12 cellular contexts compared by ENCODE assay signal in genomic region chr4:119209586-119209985, GRCh38. TPM values are rescaled to one million over a fixed set of nuclear protein-coding genes. Genes with fewer than 3 reads are reported as not detected.
DNase-seq lines count a peak whose midpoint lies in the region; FAIRE-seq and TF ChIP-seq lines count a peak whose summit lies in the region.
"Had no signal": no experiment of that assay in that cellular context is flagged by ENCODE, and none has a peak within 500 bp of the region (broad histone marks: within the 10 kb centered on the region; RNA-seq: fewer than 3 reads in every experiment).

No MANE protein-coding gene starts in this region.

- FAIRE-seq in GM19239 (lab: Jason Lieb, UNC): no peak

- peaks cover 69% of the 10 kb centered on the region for H3K4me1 Mint-ChIP-seq in activated naive CD4-positive, alpha-beta T cell treated with anti-CD3 and anti-CD28 coated beads, Interleukin-2, amount 50 U/mL, for 24 hours
- H3K4me1 Mint-ChIP-seq in activated T-helper 2 cell treated with anti-CD3 and anti-CD28 coated beads, Interferon-gamma antibody, Interleukin-2, Interleukin-4, amounts not matched to agents 10 μg/mL and 5 μg/mL and 100 μg/mL, durations not matched to agents 14 hours and 24 hours and 36 hours (ENCODE audit: low read depth): peaks cover 32% of the 10 kb centered on the region

- H3K4me1 ChIP-seq in transverse colon (peaks cover 0 to 18% (median 6%) of the 10 kb centered on the region in 4 donors), adrenal gland (replicated peaks in 1 of 2) (peaks cover 0 to 8% of the 10 kb centered on the region in 2 donors)

- in situ Hi-C loops in transverse colon (cut with MboI; ENCODE audit: low pct_ligation_motif_present in 1 of 4, low pct_unique_long_range_greater_than_20kb in 1 of 4, low sequenced_read_pairs in 3 of 4): no loop called here

- TF ChIP-seq CTCF in fibroblast of mammary gland (conservative IDR thresholded peaks at IDR 0.05; ENCODE audit: control insufficient read depth, insufficient read depth, low read depth, low read length): no peak
- no peak for TF ChIP-seq CTCF in transverse colon (IDR thresholded peaks at IDR 0.05)
- TF ChIP-seq CTCF in adrenal gland (IDR thresholded peaks at IDR 0.05): no peak

- no peaks in the 10 kb centered on the region for H3K27me3 Mint-ChIP-seq in activated naive CD4-positive, alpha-beta T cell treated with anti-CD3 and anti-CD28 coated beads, Interleukin-2, amount 50 U/mL, for 24 hours
- H3K27me3 Mint-ChIP-seq in activated T-helper 2 cell treated with anti-CD3 and anti-CD28 coated beads, Interferon-gamma antibody, Interleukin-2, Interleukin-4, amounts not matched to agents 10 μg/mL and 5 μg/mL and 100 μg/mL, durations not matched to agents 14 hours and 24 hours and 36 hours (ENCODE audit: low read depth): peaks cover 8% of the 10 kb centered on the region

- H3K9me3 Mint-ChIP-seq in activated naive CD4-positive, alpha-beta T cell treated with anti-CD3 and anti-CD28 coated beads, Interleukin-2, amount 50 U/mL, for 24 hours: peaks cover 7% of the 10 kb centered on the region
- no peaks in the 10 kb centered on the region for H3K9me3 Mint-ChIP-seq in activated T-helper 2 cell treated with anti-CD3 and anti-CD28 coated beads, Interferon-gamma antibody, Interleukin-2, Interleukin-4, amounts not matched to agents 10 μg/mL and 5 μg/mL and 100 μg/mL, durations not matched to agents 14 hours and 24 hours and 36 hours

- H3K27ac ChIP-seq in transverse colon (peak overlapping the region in 3 of 4 donors; percentile 13 to 38 (median 23)), adrenal gland (peak overlapping the region in 2 of 5 donors; percentile 30 to 38)

- TF ChIP-seq POLR2A in transverse colon (IDR thresholded peaks at IDR 0.05): no peak
- TF ChIP-seq POLR2A in adrenal gland (IDR thresholded peaks at IDR 0.05): no peak

- peak overlapping the region; percentile 98 for H3K27ac Mint-ChIP-seq in activated naive CD4-positive, alpha-beta T cell treated with anti-CD3 and anti-CD28 coated beads, Interleukin-2, amount 50 U/mL, for 24 hours
- H3K27ac Mint-ChIP-seq in activated T-helper 2 cell treated with anti-CD3 and anti-CD28 coated beads, Interferon-gamma antibody, Interleukin-2, Interleukin-4, amounts not matched to agents 10 μg/mL and 5 μg/mL and 100 μg/mL, durations not matched to agents 14 hours and 24 hours and 36 hours: peak overlapping the region; percentile 56

- H3K36me3 Mint-ChIP-seq in activated naive CD4-positive, alpha-beta T cell treated with anti-CD3 and anti-CD28 coated beads, Interleukin-2, amount 50 U/mL, for 24 hours: peaks cover 3% of the 10 kb centered on the region
- no peaks in the 10 kb centered on the region for H3K36me3 Mint-ChIP-seq in activated T-helper 2 cell treated with anti-CD3 and anti-CD28 coated beads, Interferon-gamma antibody, Interleukin-2, Interleukin-4, amounts not matched to agents 10 μg/mL and 5 μg/mL and 100 μg/mL, durations not matched to agents 14 hours and 24 hours and 36 hours (ENCODE audit: low read depth)

- DNase-seq in activated naive CD4-positive, alpha-beta T cell treated with anti-CD3 and anti-CD28 coated beads, Interleukin-2, amount 50 U/mL, for 16 hours: no peak
- no peak for DNase-seq in activated T-helper 2 cell treated with anti-CD3 and anti-CD28 coated beads, Interferon-gamma antibody, Interleukin-2, Interleukin-4, amounts not matched to agents 10 μg/mL and 5 μg/mL and 100 μg/mL, durations not matched to agents 14 hours and 24 hours and 36 hours (ENCODE audit: low spot score)
- DNase-seq in fibroblast of mammary gland (ENCODE audit: low read depth): peak; percentile 57
- peak; percentile 20 for DNase-seq in transverse colon
- no peak for DNase-seq in adrenal gland
- no peak for DNase-seq in GM19239 (ENCODE audit: insufficient read length, low spot score)
- DNase-seq in kidney tubule cell (ENCODE audit: low spot score): no peak
- DNase-seq: DMS153, H9, NCI-H2081, NCI-H82 had no signal

- H3K9me3 ChIP-seq in transverse colon (no peaks in the 10 kb centered on the region), adrenal gland (replicated peaks in 1 of 3) (no peaks in the 10 kb centered on the region)

- peak overlapping the region; percentile 70 for H3K4me3 Mint-ChIP-seq in activated naive CD4-positive, alpha-beta T cell treated with anti-CD3 and anti-CD28 coated beads, Interleukin-2, amount 50 U/mL, for 24 hours
- no peak overlapping the region for H3K4me3 Mint-ChIP-seq in activated T-helper 2 cell treated with anti-CD3 and anti-CD28 coated beads, Interferon-gamma antibody, Interleukin-2, Interleukin-4, amounts not matched to agents 10 μg/mL and 5 μg/mL and 100 μg/mL, durations not matched to agents 14 hours and 24 hours and 36 hours (ENCODE audit: low read depth)
- H3K4me3 Mint-ChIP-seq: H9 had no signal

- 79% methylated on average over 1 of the region's 1 CpG; no CpG with 5 or more reads in 1 of the 2 donors for WGBS in transverse colon (ENCODE audit: low coverage in 1 of 2), 2 donors
- 91 to 100% (median 99%) methylated on average over 1 of the region's 1 CpG for WGBS in adrenal gland, 4 donors

- intact Hi-C loops in activated T-helper 2 cell treated with anti-CD3 and anti-CD28 coated beads, Interferon-gamma antibody, Interleukin-2, Interleukin-4, amounts not matched to agents 10 μg/mL and 5 μg/mL and 100 μg/mL, durations not matched to agents 14 hours and 24 hours and 36 hours (cut with micrococcal nuclease): loop anchor here (1.0 kb wide), 2 partner anchors 24 to 29 kb away; no protein-coding TSS in a partner anchor
- intact Hi-C loops in transverse colon (cut with DNase I; ENCODE audit: low total_unique reads) (no loop called here), adrenal gland (cut with DNase I) (no loop called here)

- H3K36me3 ChIP-seq in transverse colon (no peaks in the 10 kb centered on the region), adrenal gland (replicated peaks in 1 of 2) (no peaks in the 10 kb centered on the region)

- TF ChIP-seq EP300 in transverse colon (IDR thresholded peaks at IDR 0.05; ENCODE audit: low read depth): no peak

- no peak overlapping the region for H3K4me3 ChIP-seq in fibroblast of mammary gland (ENCODE audit: control insufficient read depth, low read depth, low read length)
- H3K4me3 ChIP-seq in transverse colon: no peak overlapping the region
- no peak overlapping the region for H3K4me3 ChIP-seq in adrenal gland

- no peaks in the 10 kb centered on the region for H3K27me3 ChIP-seq in transverse colon
- no peaks in the 10 kb centered on the region for H3K27me3 ChIP-seq in adrenal gland

RNA-seq across cellular contexts. Expression of gene USP53, which starts 2.9 kb away (rescaled TPM):
- total RNA-seq in activated T-helper 2 cell treated with anti-CD3 and anti-CD28 coated beads, Interferon-gamma antibody, Interleukin-2, Interleukin-4, amounts not matched to agents 10 μg/mL and 5 μg/mL and 100 μg/mL, durations not matched to agents 14 hours and 24 hours and 36 hours: 6.6 and 7.3 TPM in 2 replicates
- 100 to 1,000 TPM in 2 of 4 donors, 10 to 100 TPM in 2; 71.4 to 165 (median 98.5) TPM for total RNA-seq in transverse colon
- total RNA-seq in adrenal gland: 10 to 100 TPM; 20.9 to 78.9 (median 38.6) TPM
- polyA plus RNA-seq in adrenal gland: 10 to 100 TPM; 19.0 to 34.6 (median 28.7) TPM

Comparison
In these comparisons a context has a peak if more than half of its experiments do, and no peak if none do; other contexts are left out.
1. DNase-seq: peak in fibroblast of mammary gland (single experiment) and transverse colon (single experiment); none in activated naive CD4-positive, alpha-beta T cell treated with anti-CD3 and anti-CD28 coated beads, Interleukin-2, amount 50 U/mL, for 16 hours (single experiment), activated T-helper 2 cell treated with anti-CD3 and anti-CD28 coated beads, Interferon-gamma antibody, Interleukin-2, Interleukin-4, amounts not matched to agents 10 μg/mL and 5 μg/mL and 100 μg/mL, durations not matched to agents 14 hours and 24 hours and 36 hours (single experiment), adrenal gland (0 of 7), GM19239 (single experiment) and kidney tubule cell (single experiment).